ENCODE assay signal across 8 cellular contexts in genomic region chr6:136250686-136251008, GRCh38. TPM values are rescaled to one million over a fixed set of nuclear protein-coding genes. Genes with fewer than 3 reads are reported as not detected.
DNase-seq lines count a peak whose midpoint lies in the region; ATAC-seq and TF ChIP-seq lines count a peak whose summit lies in the region.

No MANE protein-coding gene starts in this region.

- no peaks in the 10 kb centered on the region for H3K9me3 ChIP-seq in HUES48 (ENCODE audit: control insufficient read depth, insufficient read depth, low read length)
- H3K9me3 ChIP-seq in mesodermal cell (ENCODE audit: control insufficient read depth, low read length): no peaks in the 10 kb centered on the region

- WGBS in mesodermal cell (ENCODE audit: insufficient coverage in 2 of 2), 2 experiments: 0 to 20% methylated on average over 2 to 3 of the region's 8 CpGs

- no TSS peak for BruUV-seq in MCF 10A (replicated peaks; lab: Mats Ljungman, UMichigan)

- H3K27me3 ChIP-seq in BJ (ENCODE audit: control insufficient read depth, insufficient read depth, low read length): no peaks in the 10 kb centered on the region
- no peaks in the 10 kb centered on the region for H3K27me3 ChIP-seq in HUES48 (ENCODE audit: control insufficient read depth, insufficient read depth, low read length)

- no peaks in the 10 kb centered on the region for H3K27me3 Mint-ChIP-seq in MCF 10A (ENCODE audit: insufficient read depth, unreplicated experiment)

- H3K4me1 ChIP-seq in HUES48 (ENCODE audit: control insufficient read depth, insufficient read depth, low read length): peaks cover 3% of the 10 kb centered on the region; the same call in 1 of the 2 replicates
- no peaks in the 10 kb centered on the region for H3K4me1 ChIP-seq in mesodermal cell (ENCODE audit: control insufficient read depth, insufficient read depth, low read length, poor library complexity, severe bottlenecking)

- intact Hi-C loops in MCF 10A (cut with micrococcal nuclease) (loop anchor here (1.0 to 2.0 kb wide), 2 partner anchors 67 to 300 kb away; partner anchors contain the start of gene MAP7), posterior cingulate gyrus (cut with DNase I) (loop anchor here (10.0 kb wide), 1 partner anchor 64 kb away; no protein-coding TSS in a partner anchor)

- H3K27ac Mint-ChIP-seq in MCF 10A (ENCODE audit: low read depth, unreplicated experiment): peak overlapping the region; percentile 82

- no peaks in the 10 kb centered on the region for H3K9me3 Mint-ChIP-seq in MCF 10A (ENCODE audit: unreplicated experiment)

- H3K27ac ChIP-seq in HUES48 (ENCODE audit: low read depth, low read length): peak overlapping the region; percentile 69
- peak overlapping the region; percentile 39 for H3K27ac ChIP-seq in mesodermal cell (ENCODE audit: low read depth, low read length, severe bottlenecking)

- H3K4me3 ChIP-seq in BJ (ENCODE audit: low read depth, low read length): peak overlapping the region; percentile 60
- H3K4me3 ChIP-seq in HUES48 (ENCODE audit: low read depth, low read length): peak overlapping the region; percentile 77
- peak overlapping the region; percentile 84 for H3K4me3 ChIP-seq in mesodermal cell (ENCODE audit: extremely low read depth, insufficient read depth, low read length, poor library complexity, severe bottlenecking)

- no peak for TF ChIP-seq CTCF in BJ (IDR thresholded peaks at IDR 0.05; ENCODE audit: insufficient read depth, low read depth, low read length)
- TF ChIP-seq CTCF in MCF 10A (IDR thresholded peaks at IDR 0.05; ENCODE audit: unreplicated experiment): no peak

- H3K4me1 Mint-ChIP-seq in MCF 10A (ENCODE audit: insufficient read depth, unreplicated experiment): peaks cover 12% of the 10 kb centered on the region

- POLR2A ChIA-PET in BJ (lab: Charles Lee) (interaction anchor here (0.5 to 0.7 kb wide), 4 partner anchors 39 to 712 kb away, joined by 3 to 9 read pairs (median 3); partner anchors contain the start of gene BCLAF1), MCF 10A (lab: Yijun Ruan, JAX) (interaction anchor here (0.6 to 7.1 kb wide), 30 partner anchors 9 to 796 kb away, joined by 3 to 122 read pairs (median 4); partner anchors contain the start of genes AHI1, BCLAF1 and MAP7)

- H3K4me3 Mint-ChIP-seq in MCF 10A (ENCODE audit: unreplicated experiment): peak overlapping the region; percentile 97

- peaks cover 41% of the 10 kb centered on the region for H3K36me3 Mint-ChIP-seq in MCF 10A (ENCODE audit: insufficient read depth, unreplicated experiment)

- DNase-seq in BJ (ENCODE audit: low read depth): no peak
- DNase-seq in MCF 10A (ENCODE audit: unreplicated experiment): no peak
- DNase-seq in NCI-H345 (lab: John Stamatoyannopoulos, UW): no peak
- no peak for DNase-seq in posterior cingulate gyrus
- no peak for DNase-seq in midbrain (lab: John Stamatoyannopoulos, UW)

- H3K36me3 ChIP-seq in BJ (ENCODE audit: control insufficient read depth, insufficient read depth, low read length) (no peaks in the 10 kb centered on the region), HUES48 (ENCODE audit: control insufficient read depth, insufficient read depth, low read length) (no peaks in the 10 kb centered on the region), mesodermal cell (ENCODE audit: control insufficient read depth, insufficient read depth, low read length) (no peaks in the 10 kb centered on the region)

- CTCF ChIA-PET in BJ (lab: Yijun Ruan, JAX) (interaction anchor here (0.6 to 2.5 kb wide), 3 partner anchors 24 to 715 kb away, joined by 3 to 10 read pairs (median 6); no protein-coding TSS in a partner anchor), MCF 10A (lab: Yijun Ruan, JAX) (interaction anchor here (0.6 to 2.7 kb wide), 10 partner anchors 9 to 745 kb away, joined by 3 to 9 read pairs (median 4); no protein-coding TSS in a partner anchor)

- peak overlapping the region; percentile 58 for H3K9ac ChIP-seq in HUES48 (ENCODE audit: low read depth, low read length)

- ATAC-seq in GM19397 (IDR thresholded peaks at IDR 0.05; ENCODE audit: unreplicated experiment): peak; percentile 8

RNA-seq across cellular contexts. Expression of gene MTFR2, which starts 0.5 kb away (rescaled TPM):
- polyA plus RNA-seq in BJ (2011; rRNA removed): 5.5 and 6.1 TPM in 2 replicates
- 4.2 and 4.9 TPM in 2 replicates for polyA minus RNA-seq in BJ (2011; rRNA and poly(A)+ RNA removed)
- 5.2 and 6.0 TPM in 2 replicates for total RNA-seq in MCF 10A (2022)
- 5.8 TPM for polyA plus RNA-seq in mesodermal cell (2013, experiment 1 of 2)
- polyA plus RNA-seq in mesodermal cell (2013, experiment 2 of 2): 5.6 TPM

RNA-seq across cellular contexts. Expression of gene BCLAF1, which starts 39.0 kb away (rescaled TPM):
- 39.1 and 79.2 TPM in 2 replicates for polyA plus RNA-seq in BJ (2011; rRNA removed)
- 52.9 and 56.3 TPM in 2 replicates for polyA minus RNA-seq in BJ (2011; rRNA and poly(A)+ RNA removed)
- total RNA-seq in MCF 10A (2022): 175 and 178 TPM in 2 replicates
- polyA plus RNA-seq in mesodermal cell (2013, experiment 1 of 2): 90.5 TPM
- polyA plus RNA-seq in mesodermal cell (2013, experiment 2 of 2): 104 TPM
